ENCODE assay signal across 8 cellular contexts in the genomic region with DNA sequence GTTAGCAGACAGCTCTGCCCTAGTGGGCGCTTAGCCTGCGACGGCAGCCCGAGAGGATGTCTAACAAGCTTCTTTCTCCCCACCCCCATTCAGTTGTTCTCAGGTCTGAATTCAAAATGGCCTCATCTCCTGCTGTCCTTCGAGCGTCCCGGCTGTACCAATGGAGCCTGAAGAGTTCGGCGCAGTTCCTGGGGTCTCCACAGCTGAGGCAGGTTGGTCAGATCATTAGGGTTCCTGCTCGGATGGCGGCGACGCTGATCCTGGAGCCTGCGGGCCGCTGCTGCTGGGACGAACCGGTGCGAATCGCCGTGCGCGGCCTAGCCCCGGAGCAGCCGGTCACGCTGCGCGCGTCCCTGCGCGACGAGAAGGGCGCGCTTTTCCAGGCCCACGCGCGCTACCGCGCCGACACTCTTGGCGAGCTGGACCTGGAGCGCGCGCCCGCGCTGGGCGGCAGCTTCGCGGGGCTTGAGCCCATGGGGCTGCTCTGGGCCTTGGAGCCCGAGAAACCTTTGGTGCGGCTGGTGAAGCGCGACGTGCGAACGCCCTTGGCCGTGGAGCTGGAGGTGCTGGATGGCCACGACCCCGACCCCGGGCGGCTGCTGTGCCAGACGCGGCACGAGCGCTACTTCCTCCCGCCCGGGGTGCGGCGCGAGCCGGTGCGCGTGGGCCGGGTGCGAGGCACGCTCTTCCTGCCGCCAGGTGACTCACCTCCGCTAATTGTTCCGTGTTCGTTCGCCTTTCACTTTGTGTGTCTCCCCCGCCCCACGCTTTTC. TPM values are rescaled to one million over a fixed set of nuclear protein-coding genes. Genes with fewer than 3 reads are reported as not detected.
DNase-seq lines count a peak whose midpoint lies in the region; ATAC-seq and TF ChIP-seq lines count a peak whose summit lies in the region.
"Not testable (repeated sequence)": the region's sequence is repeated elsewhere in the genome, so short reads cannot be mapped to it uniquely, and the experiment has no call there.

A gene with protein sequence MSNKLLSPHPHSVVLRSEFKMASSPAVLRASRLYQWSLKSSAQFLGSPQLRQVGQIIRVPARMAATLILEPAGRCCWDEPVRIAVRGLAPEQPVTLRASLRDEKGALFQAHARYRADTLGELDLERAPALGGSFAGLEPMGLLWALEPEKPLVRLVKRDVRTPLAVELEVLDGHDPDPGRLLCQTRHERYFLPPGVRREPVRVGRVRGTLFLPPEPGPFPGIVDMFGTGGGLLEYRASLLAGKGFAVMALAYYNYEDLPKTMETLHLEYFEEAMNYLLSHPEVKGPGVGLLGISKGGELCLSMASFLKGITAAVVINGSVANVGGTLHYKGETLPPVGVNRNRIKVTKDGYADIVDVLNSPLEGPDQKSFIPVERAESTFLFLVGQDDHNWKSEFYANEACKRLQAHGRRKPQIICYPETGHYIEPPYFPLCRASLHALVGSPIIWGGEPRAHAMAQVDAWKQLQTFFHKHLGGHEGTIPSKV (plus strand): TSS at position 29 of the 773 bp plus-strand sequence. CDS start 28 bp downstream, at position 57.

- WGBS in HUES64 = 1% methylated on average over 82 of the region's 82 CpGs

- not testable (repeated sequence) for H3K79me2 ChIP-seq in OCI-LY7 (ENCODE audit: insufficient read depth, low read depth, low read length)

- H3K27ac Mint-ChIP-seq in mesothelial cell of epicardium = peak within 1 kb of the TSS; percentile 92

- DNase-seq in CMK (ENCODE audit: low read depth) (peak; percentile 30), OCI-LY7 (ENCODE audit: low spot score) (peak; percentile 79), activated T-cell treated with anti-CD3 and anti-CD28 coated beads for 4 hours (peak; percentile 80), epidermal melanocyte (ENCODE audit: insufficient read length, low spot score) (peak; percentile 93), mesothelial cell of epicardium (ENCODE audit: low spot score in 2 of 2, unreplicated experiment in 2 of 2) (peak; percentile 47 to 77)
- peak; percentile 50 for DNase-seq in stimulated activated CD8-positive, alpha-beta memory T cell treated with anti-CD3 and anti-CD28 coated beads, Interleukin-15, amount 100 ng/mL, for 1 hour (ENCODE audit: low read depth)

- not testable (repeated sequence) for H3K9me3 ChIP-seq in HUES64 (ENCODE audit: insufficient read depth, low read depth, low read length); OCI-LY7 (ENCODE audit: low read length)

- H3K4me3 Mint-ChIP-seq in mesothelial cell of epicardium = peak within 1 kb of the TSS; percentile 90

- H3K27ac ChIP-seq in HUES64 (ENCODE audit: low read depth, low read length) (peak within 1 kb of the TSS; percentile 4; the same call in 1 of the 2 replicates), OCI-LY7 (ENCODE audit: low read depth, low read length, poor library complexity, severe bottlenecking) (peak within 1 kb of the TSS; percentile 55)

- peak; percentile 59 for ATAC-seq in GM19468 (IDR thresholded peaks at IDR 0.05; ENCODE audit: extremely low read depth, unreplicated experiment)

- H3K9me3 Mint-ChIP-seq in mesothelial cell of epicardium = not testable (repeated sequence)

- H4K20me1 ChIP-seq in OCI-LY7 (ENCODE audit: insufficient read depth, low read length) = not testable (repeated sequence)

- peak within 1 kb of the TSS; percentile 49 for H3K4me3 ChIP-seq in HUES64 (ENCODE audit: low read length)
- peak within 1 kb of the TSS; percentile 73 for H3K4me3 ChIP-seq in OCI-LY7 (ENCODE audit: low read depth, low read length, poor library complexity, severe bottlenecking)

- not testable (repeated sequence) for H3K9me2 ChIP-seq in OCI-LY7 (ENCODE audit: insufficient read depth, low read length)

- CTCF ChIA-PET in OCI-LY7 (lab: Charles Lee; ENCODE audit: unreplicated experiment) = interaction anchor here (0.6 kb wide), 1 partner anchor 306 kb away, joined by 8 read pairs; no protein-coding TSS in a partner anchor

- H3K27me3 ChIP-seq in HUES64 (ENCODE audit: insufficient read depth, low read length) = peaks cover 22% of the 10 kb centered on the region

- TF ChIP-seq CTCF in OCI-LY7 (conservative IDR thresholded peaks at IDR 0.05; ENCODE audit: low read length); mesothelial cell of epicardium (IDR thresholded peaks at IDR 0.05; ENCODE audit: unreplicated experiment): not testable (repeated sequence)

- POLR2A ChIA-PET in OCI-LY7 (lab: Charles Lee) = interaction anchor here (0.5 to 1.4 kb wide), 9 partner anchors 35 to 545 kb away, joined by 3 to 4 read pairs (median 3); no protein-coding TSS in a partner anchor

- peak within 1 kb of the TSS; percentile 98 for H3K4me2 ChIP-seq in OCI-LY7 (ENCODE audit: low read length)

- H3K36me3 Mint-ChIP-seq in mesothelial cell of epicardium = peaks cover 22% of the 10 kb centered on the region

- H2AFZ ChIP-seq in OCI-LY7 (ENCODE audit: low read length) = peak within 1 kb of the TSS; percentile 86

- intact Hi-C loops in OCI-LY7 (cut with micrococcal nuclease; ENCODE audit: unreplicated experiment) = not testable (repeated sequence)

- BruUV-seq in OCI-LY7 (replicated peaks; lab: Mats Ljungman, UMichigan) = not testable (repeated sequence)

- peaks cover 40% of the 10 kb centered on the region for H3K4me1 Mint-ChIP-seq in mesothelial cell of epicardium

- H3K36me3 ChIP-seq in HUES64 (ENCODE audit: insufficient read depth, low read length); OCI-LY7 (ENCODE audit: insufficient read depth, low read length): not testable (repeated sequence)

- H3K27me3 Mint-ChIP-seq in mesothelial cell of epicardium (ENCODE audit: low read depth) = not testable (repeated sequence)

- not testable (repeated sequence) for H3K4me1 ChIP-seq in HUES64 (ENCODE audit: insufficient read depth, low read length)
- peaks cover 18% of the 10 kb centered on the region for H3K4me1 ChIP-seq in OCI-LY7 (ENCODE audit: insufficient read depth, low read length, poor library complexity, severe bottlenecking)

- peak within 1 kb of the TSS; percentile 84 for H3K9ac ChIP-seq in HUES64 (ENCODE audit: low read depth, low read length)

RNA-seq across cellular contexts. Expression of the gene that starts here (rescaled TPM):
- polyA plus RNA-seq in HUES64 (2013, experiment 1 of 2) = 7.6 TPM
- polyA plus RNA-seq in HUES64 (2013, experiment 2 of 2) = 10.2 TPM
- 11.7 and 13.5 TPM in 2 replicates for total RNA-seq in OCI-LY7 (2014; rRNA removed; shearing (Covaris generic))
- total RNA-seq in OCI-LY7 (2022) (6.8 and 7.9 TPM in 2 replicates), mesothelial cell of epicardium (25.0 to 26.4 TPM (median 25.6 TPM) in 3 replicates)

Comparison
In these comparisons a context has a peak if more than half of its experiments do, and no peak if none do; other contexts are left out.
1. Peak in every context shown above with its lines: DNase-seq, ATAC-seq, H3K4me3 ChIP-seq and H3K27ac ChIP-seq.
2. DNase-seq: peak in every context shown above with its lines; median percentile 93 in epidermal melanocyte; 80 in activated T-cell treated with anti-CD3 and anti-CD28 coated beads for 4 hours; 79 in OCI-LY7; 62 in mesothelial cell of epicardium; 50 in stimulated activated CD8-positive, alpha-beta memory T cell treated with anti-CD3 and anti-CD28 coated beads, Interleukin-15, amount 100 ng/mL, for 1 hour; 30 in CMK.